8 cellular contexts compared by ENCODE assay signal in genomic region chr11:17208257-17208999, GRCh38. TPM values are rescaled to one million over a fixed set of nuclear protein-coding genes. Genes with fewer than 3 reads are reported as not detected.
A peak's percentile ranks its signal among the peaks of the same experiment; 100 is the strongest.
DNase-seq lines count a peak whose midpoint lies in the region; ATAC-seq and TF ChIP-seq lines count a peak whose summit lies in the region.

No MANE protein-coding gene starts in this region.

- TF ChIP-seq POLR2A in NB4 (IDR thresholded peaks at IDR 0.05; ENCODE audit: extremely low read depth, insufficient read length) = no peak

- CTCF ChIA-PET in activated CD4-positive, alpha-beta T cell treated with anti-CD3 and anti-CD28 coated beads for 36 hours (lab: Charles Lee) = interaction anchor here (0.7 to 3.4 kb wide), 7 partner anchors 22 to 176 kb away, joined by 3 to 13 read pairs (median 4); no protein-coding TSS in a partner anchor

- peaks cover 5% of the 10 kb centered on the region for H3K36me3 Mint-ChIP-seq in activated CD4-positive, alpha-beta T cell treated with anti-CD3 and anti-CD28 coated beads for 36 hours (ENCODE audit: low read depth)
- H3K36me3 Mint-ChIP-seq in immature natural killer cell = peaks cover 0 to 4% (median under 1%) of the 10 kb centered on the region in 3 donors

- H3K4me1 Mint-ChIP-seq in activated CD4-positive, alpha-beta T cell treated with anti-CD3 and anti-CD28 coated beads for 36 hours = peaks cover 36% of the 10 kb centered on the region
- peaks cover 42 to 53% of the 10 kb centered on the region in 2 donors for H3K4me1 Mint-ChIP-seq in immature natural killer cell

- TF ChIP-seq CTCF in NB4 (IDR thresholded peaks at IDR 0.05; ENCODE audit: low read depth, low read length) = no peak
- TF ChIP-seq CTCF in cardiac fibroblast (IDR thresholded peaks at IDR 0.05; ENCODE audit: low read depth, low read length) = no peak

- ATAC-seq in activated CD4-positive, alpha-beta T cell treated with anti-CD3 and anti-CD28 coated beads for 36 hours = peak; percentile 76
- ATAC-seq in HG02588 (IDR thresholded peaks at IDR 0.05; ENCODE audit: unreplicated experiment) (peak; percentile 57), SK-N-SH treated with all-trans-retinoic acid at 6 μM for 48 hours (peak; percentile 77)

- peak; percentile 71 for DNase-seq in activated CD4-positive, alpha-beta T cell treated with anti-CD3 and anti-CD28 coated beads for 36 hours
- DNase-seq in activated CD4-positive, alpha-beta T cell treated with anti-CD3 and anti-CD28 coated beads for 1 hour = no peak
- DNase-seq in NB4 (ENCODE audit: low read depth) = peak; percentile 60
- DNase-seq in cardiac fibroblast (ENCODE audit: low read depth in 2 of 2) = peak; percentile 72
- peak; percentile 60 to 62 (median 60) for DNase-seq in immature natural killer cell

- peak overlapping the region; percentile 91 for H3K4me3 Mint-ChIP-seq in activated CD4-positive, alpha-beta T cell treated with anti-CD3 and anti-CD28 coated beads for 36 hours
- peak overlapping the region; percentile 93 to 99 (median 98) for H3K4me3 Mint-ChIP-seq in immature natural killer cell

- intact Hi-C loops in activated CD4-positive, alpha-beta T cell treated with anti-CD3 and anti-CD28 coated beads for 36 hours (cut with DNase I, micrococcal nuclease) = loop anchor here (1.0 to 5.0 kb wide), 13 partner anchors 22 to 1426 kb away; partner anchors contain the start of genes NCR3LG1 (in 2 of the 2), NUCB2 (in 2 of the 2), RPS13 (in 2 of the 2) and C11orf58 (in 1 of the 2)

- H3K27me3 Mint-ChIP-seq in activated CD4-positive, alpha-beta T cell treated with anti-CD3 and anti-CD28 coated beads for 36 hours = no peaks in the 10 kb centered on the region
- H3K27me3 Mint-ChIP-seq in immature natural killer cell (ENCODE audit: low read depth in 3 of 3) = peaks cover 4 to 9% (median 4%) of the 10 kb centered on the region in 3 donors

- peak overlapping the region; percentile 91 for H3K27ac Mint-ChIP-seq in activated CD4-positive, alpha-beta T cell treated with anti-CD3 and anti-CD28 coated beads for 36 hours
- peak overlapping the region; percentile 93 to 99 (median 96) for H3K27ac Mint-ChIP-seq in immature natural killer cell

- H3K27ac ChIP-seq in skin epidermis = peak overlapping the region; percentile 76 to 97 (median 93)

- H3K4me3 ChIP-seq in NB4 (ENCODE audit: low read depth, low read length) (peak overlapping the region; percentile 82), cardiac fibroblast (replicated peaks in 1 of 2; ENCODE audit: low read depth in 2 of 2, low read length in 2 of 2) (peak overlapping the region; percentile 90 to 95), skin epidermis (peak overlapping the region; percentile 62 to 96 (median 90))

- H3K9me3 Mint-ChIP-seq in activated CD4-positive, alpha-beta T cell treated with anti-CD3 and anti-CD28 coated beads for 36 hours (ENCODE audit: low read depth) = no peaks in the 10 kb centered on the region
- H3K9me3 Mint-ChIP-seq in immature natural killer cell = no peaks in the 10 kb centered on the region

- POLR2A ChIA-PET in activated CD4-positive, alpha-beta T cell treated with anti-CD3 and anti-CD28 coated beads for 36 hours (lab: Charles Lee) = interaction anchor here (0.8 to 1.3 kb wide), 2 partner anchors 67 to 131 kb away, joined by 4 to 11 read pairs; partner anchors contain the start of gene RPS13

TF ChIP-seq in SK-N-SH treated with all-trans-retinoic acid at 6 μM for 48 hours, 23 proteins besides CTCF, POLR2A, EP300 and RAD21:
- TF ChIP-seq ESRRG (CRISPR knock-in tag; IDR thresholded peaks at IDR 0.05) (0 out of 2 replicates have a peak, but pooled peaks have one; percentile 18), ZC3H10 (CRISPR knock-in tag; IDR thresholded peaks at IDR 0.05) (no peak), OSR1 (CRISPR knock-in tag; IDR thresholded peaks at IDR 0.05) (no peak), ZNF565 (CRISPR knock-in tag; conservative IDR thresholded peaks at IDR 0.05; ENCODE audit: low read depth) (no peak), ZNF8 (CRISPR knock-in tag; IDR thresholded peaks at IDR 0.05) (no peak)
- TF ChIP-seq, protein P1, sequence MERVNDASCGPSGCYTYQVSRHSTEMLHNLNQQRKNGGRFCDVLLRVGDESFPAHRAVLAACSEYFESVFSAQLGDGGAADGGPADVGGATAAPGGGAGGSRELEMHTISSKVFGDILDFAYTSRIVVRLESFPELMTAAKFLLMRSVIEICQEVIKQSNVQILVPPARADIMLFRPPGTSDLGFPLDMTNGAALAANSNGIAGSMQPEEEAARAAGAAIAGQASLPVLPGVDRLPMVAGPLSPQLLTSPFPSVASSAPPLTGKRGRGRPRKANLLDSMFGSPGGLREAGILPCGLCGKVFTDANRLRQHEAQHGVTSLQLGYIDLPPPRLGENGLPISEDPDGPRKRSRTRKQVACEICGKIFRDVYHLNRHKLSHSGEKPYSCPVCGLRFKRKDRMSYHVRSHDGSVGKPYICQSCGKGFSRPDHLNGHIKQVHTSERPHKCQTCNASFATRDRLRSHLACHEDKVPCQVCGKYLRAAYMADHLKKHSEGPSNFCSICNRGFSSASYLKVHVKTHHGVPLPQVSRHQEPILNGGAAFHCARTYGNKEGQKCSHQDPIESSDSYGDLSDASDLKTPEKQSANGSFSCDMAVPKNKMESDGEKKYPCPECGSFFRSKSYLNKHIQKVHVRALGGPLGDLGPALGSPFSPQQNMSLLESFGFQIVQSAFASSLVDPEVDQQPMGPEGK (CRISPR knock-in tag; IDR thresholded peaks at IDR 0.05; ENCODE audit: borderline replicate concordance) = 0 out of 2 replicates have a peak, but pooled peaks have one; percentile 8

RNA-seq across cellular contexts. Expression of gene PIK3C2A, which starts 0.6 kb away (rescaled TPM):
- 10 to 100 TPM; 23.3 to 27.3 TPM for total RNA-seq in activated CD4-positive, alpha-beta T cell treated with anti-CD3 and anti-CD28 coated beads for 36 hours
- 10 to 100 TPM in 1 of 3 donors, 1 to 10 TPM in 2; 5.0 to 13.3 (median 5.5) TPM for polyA plus RNA-seq in immature natural killer cell
